In the genomic region with DNA sequence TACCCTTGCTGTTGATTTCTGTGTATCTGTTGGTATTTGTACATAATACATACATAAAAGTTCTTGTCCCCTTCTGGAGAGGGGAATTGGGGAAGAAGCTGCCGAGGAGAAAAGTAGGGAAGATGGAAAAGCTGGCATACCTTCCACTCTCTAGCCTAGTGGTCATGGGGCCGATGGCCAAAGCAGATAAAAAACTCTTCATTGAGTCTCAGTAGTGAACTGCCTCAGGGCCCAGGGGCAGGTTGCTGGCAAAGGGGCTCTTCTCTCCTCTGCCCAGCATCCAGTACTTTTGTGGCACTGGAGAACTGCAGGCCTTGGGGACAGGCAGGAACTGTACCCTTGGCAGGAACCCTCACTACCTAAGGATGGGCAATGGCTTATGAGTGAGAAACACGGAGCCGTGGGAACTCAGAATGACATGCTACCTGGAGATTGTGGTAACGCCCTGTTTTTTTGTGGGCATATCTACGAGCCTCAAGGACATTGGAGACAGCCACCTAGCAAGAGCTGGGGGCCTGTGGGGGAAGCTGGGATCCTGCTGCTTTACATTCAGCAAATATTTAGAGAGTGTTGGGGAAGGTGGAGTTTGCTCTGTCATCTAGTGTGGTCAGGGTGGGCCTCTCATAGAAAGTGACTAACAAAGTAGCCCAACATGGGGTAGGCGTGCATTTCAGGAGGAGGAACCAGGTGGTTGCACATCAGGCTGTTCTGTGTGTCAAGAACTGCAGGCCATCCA, we compare ENCODE assay signal across 13 cellular contexts. TPM values are rescaled to one million over a fixed set of nuclear protein-coding genes. Genes with fewer than 3 reads are reported as not detected.
A peak's percentile ranks its signal among the peaks of the same experiment; 100 is the strongest.
DNase-seq lines count a peak whose midpoint lies in the region; ATAC-seq and TF ChIP-seq lines count a peak whose summit lies in the region.
"Had no signal": no experiment of that assay in that cellular context is flagged by ENCODE, and none has a peak within 500 bp of the region (broad histone marks: within the 10 kb centered on the region; RNA-seq: fewer than 3 reads in every experiment).

No MANE protein-coding gene starts in this region.

- H3K9me3 Mint-ChIP-seq in activated CD8-positive, alpha-beta T cell treated with anti-CD3 and anti-CD28 coated beads for 36 hours, result no peaks in the 10 kb centered on the region
- no peaks in the 10 kb centered on the region for H3K9me3 Mint-ChIP-seq in activated CD8-positive, alpha-beta T cell treated with anti-CD3 and anti-CD28 coated beads, Interleukin-2, amount 10 ng/mL, durations not matched to agents 7 days and 5 days (ENCODE audit: insufficient read depth)
- no peaks in the 10 kb centered on the region for H3K9me3 Mint-ChIP-seq in stimulated activated naive B cell treated with anti-CD40 and anti-IgM and Interleukin-4, amounts not matched to agents 10 μg/mL and 1 μg/mL and 100 μg/mL, for 72 hours

- H3K4me1 ChIP-seq in left lung, result peaks cover 12 to 19% of the 10 kb centered on the region in 2 donors
- peaks cover 0 to 21% (median 14%) of the 10 kb centered on the region in 6 donors for H3K4me1 ChIP-seq in spleen

- peaks cover 44% of the 10 kb centered on the region for H3K4me1 Mint-ChIP-seq in activated CD8-positive, alpha-beta T cell treated with anti-CD3 and anti-CD28 coated beads for 36 hours (ENCODE audit: low read depth)
- H3K4me1 Mint-ChIP-seq in activated CD8-positive, alpha-beta T cell treated with anti-CD3 and anti-CD28 coated beads, Interleukin-2, amount 10 ng/mL, durations not matched to agents 7 days and 5 days (ENCODE audit: low read depth), result peaks cover 31% of the 10 kb centered on the region
- H3K4me1 Mint-ChIP-seq in T-helper 17 cell, result peaks cover 42% of the 10 kb centered on the region
- peaks cover 0 to 13% of the 10 kb centered on the region in 2 donors for H3K4me1 Mint-ChIP-seq in stimulated activated naive B cell treated with anti-CD40 and anti-IgM and Interleukin-4, amounts not matched to agents 10 μg/mL and 1 μg/mL and 100 μg/mL, for 72 hours

- CTCF ChIA-PET in activated CD8-positive, alpha-beta T cell treated with anti-CD3 and anti-CD28 coated beads for 36 hours (lab: Charles Lee), result interaction anchor here (1.0 kb wide), 1 partner anchor 179 kb away, joined by 3 read pairs; no protein-coding TSS in a partner anchor
- CTCF ChIA-PET in activated CD8-positive, alpha-beta T cell treated with anti-CD3 and anti-CD28 coated beads, Interleukin-2, amount 10 ng/mL, durations not matched to agents 7 days and 5 days (lab: Charles Lee), result interaction anchor here (1.6 kb wide), 1 partner anchor 29 kb away, joined by 4 read pairs; no protein-coding TSS in a partner anchor

- H3K4me3 ChIP-seq in left lung (no peak overlapping the region), spleen (no peak overlapping the region)

- POLR2A ChIA-PET in activated CD8-positive, alpha-beta T cell treated with anti-CD3 and anti-CD28 coated beads for 36 hours (lab: Charles Lee), result no interaction called here
- POLR2A ChIA-PET in activated CD8-positive, alpha-beta T cell treated with anti-CD3 and anti-CD28 coated beads, Interleukin-2, amount 10 ng/mL, durations not matched to agents 7 days and 5 days (lab: Charles Lee), result no interaction called here

- no peak overlapping the region for H3K27ac Mint-ChIP-seq in activated CD8-positive, alpha-beta T cell treated with anti-CD3 and anti-CD28 coated beads for 36 hours
- H3K27ac Mint-ChIP-seq in activated CD8-positive, alpha-beta T cell treated with anti-CD3 and anti-CD28 coated beads, Interleukin-2, amount 10 ng/mL, durations not matched to agents 7 days and 5 days, result no peak overlapping the region
- H3K27ac Mint-ChIP-seq in T-helper 17 cell, result peak overlapping the region; percentile 59
- peak overlapping the region; percentile 52 for H3K27ac Mint-ChIP-seq in stimulated activated naive B cell treated with anti-CD40 and anti-IgM and Interleukin-4, amounts not matched to agents 10 μg/mL and 1 μg/mL and 100 μg/mL, for 72 hours

- H3K27me3 ChIP-seq in left lung (no peaks in the 10 kb centered on the region), spleen (replicated peaks in 1 of 7) (no peaks in the 10 kb centered on the region)

- no peak for TF ChIP-seq CTCF in activated CD8-positive, alpha-beta T cell treated with anti-CD3 and anti-CD28 coated beads for 36 hours (IDR thresholded peaks at IDR 0.05)
- TF ChIP-seq CTCF in left lung (IDR thresholded peaks at IDR 0.05), result no peak
- no peak for TF ChIP-seq CTCF in spleen (IDR thresholded peaks at IDR 0.05 in 8 of 11, conservative IDR thresholded peaks at IDR 0.05 in 3 of 11)

- DNase-seq in activated CD8-positive, alpha-beta T cell treated with anti-CD3 and anti-CD28 coated beads for 36 hours, result peak; percentile 25
- no peak for DNase-seq in activated CD8-positive, alpha-beta T cell treated with anti-CD3 and anti-CD28 coated beads, Interleukin-2, amount 10 ng/mL, durations not matched to agents 7 days and 5 days
- no peak for DNase-seq in T-helper 17 cell
- DNase-seq in left lung, result no peak
- no peak for DNase-seq in stimulated activated naive B cell treated with anti-CD40 and anti-IgM and Interleukin-4, amounts not matched to agents 10 μg/mL and 1 μg/mL and 100 μg/mL, for 72 hours
- DNase-seq in GM19240 (ENCODE audit: insufficient read length, low spot score), result no peak
- no peak for DNase-seq in spleen
- DNase-seq: ACHN, dermis blood vessel endothelial cell, NCI-H146, NCI-H524 treated with DMSO at 0.1 percent for 48 hours, small intestine had no signal

- intact Hi-C loops in activated CD8-positive, alpha-beta T cell treated with anti-CD3 and anti-CD28 coated beads for 36 hours (cut with micrococcal nuclease), result no loop called here
- intact Hi-C loops in left lung (cut with DNase I), result no loop called here
- intact Hi-C loops in spleen (cut with DNase I; ENCODE audit: low total_unique reads), result no loop called here

- WGBS in spleen, 5 donors, result 79 to 87% (median 80%) methylated on average over 7 of the region's 7 CpGs

- no peaks in the 10 kb centered on the region for H3K36me3 Mint-ChIP-seq in activated CD8-positive, alpha-beta T cell treated with anti-CD3 and anti-CD28 coated beads for 36 hours (ENCODE audit: low read depth)
- no peaks in the 10 kb centered on the region for H3K36me3 Mint-ChIP-seq in activated CD8-positive, alpha-beta T cell treated with anti-CD3 and anti-CD28 coated beads, Interleukin-2, amount 10 ng/mL, durations not matched to agents 7 days and 5 days (ENCODE audit: low read depth)
- peaks cover 2% of the 10 kb centered on the region for H3K36me3 Mint-ChIP-seq in T-helper 17 cell (ENCODE audit: low read depth)
- H3K36me3 Mint-ChIP-seq in stimulated activated naive B cell treated with anti-CD40 and anti-IgM and Interleukin-4, amounts not matched to agents 10 μg/mL and 1 μg/mL and 100 μg/mL, for 72 hours, result no peaks in the 10 kb centered on the region

- H3K27ac ChIP-seq in left lung (peak overlapping the region; percentile 66 to 80), spleen (peak overlapping the region in 3 of 8 donors; percentile 58 to 76 (median 70))

- H3K4me3 Mint-ChIP-seq in activated CD8-positive, alpha-beta T cell treated with anti-CD3 and anti-CD28 coated beads for 36 hours, result no peak overlapping the region
- H3K4me3 Mint-ChIP-seq in activated CD8-positive, alpha-beta T cell treated with anti-CD3 and anti-CD28 coated beads, Interleukin-2, amount 10 ng/mL, durations not matched to agents 7 days and 5 days, result no peak overlapping the region
- H3K4me3 Mint-ChIP-seq in T-helper 17 cell, result peak overlapping the region; percentile 72
- H3K4me3 Mint-ChIP-seq in stimulated activated naive B cell treated with anti-CD40 and anti-IgM and Interleukin-4, amounts not matched to agents 10 μg/mL and 1 μg/mL and 100 μg/mL, for 72 hours, result no peak overlapping the region

- ATAC-seq in activated CD8-positive, alpha-beta T cell treated with anti-CD3 and anti-CD28 coated beads for 36 hours, result no peak
- ATAC-seq in activated CD8-positive, alpha-beta T cell treated with anti-CD3 and anti-CD28 coated beads, Interleukin-2, amount 10 ng/mL, durations not matched to agents 7 days and 5 days, result no peak
- no peak for ATAC-seq in T-helper 17 cell
- ATAC-seq in left lung, result no peak
- no peak for ATAC-seq in stimulated activated naive B cell treated with anti-CD40 and anti-IgM and Interleukin-4, amounts not matched to agents 10 μg/mL and 1 μg/mL and 100 μg/mL, for 72 hours (replicated peaks)
- no peak for ATAC-seq in GM18858 (IDR thresholded peaks at IDR 0.05; ENCODE audit: unreplicated experiment)

- no peaks in the 10 kb centered on the region for H3K36me3 ChIP-seq in left lung
- no peaks in the 10 kb centered on the region for H3K36me3 ChIP-seq in spleen

- no peak for TF ChIP-seq POLR2A in spleen (IDR thresholded peaks at IDR 0.05)

- H3K9me3 ChIP-seq in T-helper 17 cell (ENCODE audit: control insufficient read depth, low read length, poor library complexity, severe bottlenecking) (no peaks in the 10 kb centered on the region), left lung (no peaks in the 10 kb centered on the region), spleen (no peaks in the 10 kb centered on the region)

- H3K27me3 Mint-ChIP-seq in activated CD8-positive, alpha-beta T cell treated with anti-CD3 and anti-CD28 coated beads for 36 hours, result peaks cover 11% of the 10 kb centered on the region
- H3K27me3 Mint-ChIP-seq in activated CD8-positive, alpha-beta T cell treated with anti-CD3 and anti-CD28 coated beads, Interleukin-2, amount 10 ng/mL, durations not matched to agents 7 days and 5 days (ENCODE audit: low read depth), result peaks cover 7% of the 10 kb centered on the region
- H3K27me3 Mint-ChIP-seq in T-helper 17 cell, result peaks cover 26% of the 10 kb centered on the region
- peaks cover 6 to 15% of the 10 kb centered on the region in 2 donors for H3K27me3 Mint-ChIP-seq in stimulated activated naive B cell treated with anti-CD40 and anti-IgM and Interleukin-4, amounts not matched to agents 10 μg/mL and 1 μg/mL and 100 μg/mL, for 72 hours

RNA-seq across cellular contexts. Expression of a gene that starts 22.6 kb away (rescaled TPM):
- not detected for total RNA-seq in activated CD8-positive, alpha-beta T cell treated with anti-CD3 and anti-CD28 coated beads for 36 hours
- total RNA-seq in activated CD8-positive, alpha-beta T cell treated with anti-CD3 and anti-CD28 coated beads, Interleukin-2, amount 10 ng/mL, durations not matched to agents 7 days and 5 days, result not detected
- not detected for total RNA-seq in T-helper 17 cell
- total RNA-seq in left lung, result 100 to 1,000 TPM in 1 of 2 donors, 10 to 100 TPM in 1; 58.3 to 227 TPM
- total RNA-seq in spleen, result not detected
- under 1 TPM in 1 of 3 donors, not detected in 2; 0.02 TPM for polyA plus RNA-seq in spleen

Comparison
In these comparisons a context has a peak if more than half of its experiments do, and no peak if none do; other contexts are left out.
1. H3K27ac Mint-ChIP-seq: peak in T-helper 17 cell (single experiment) and stimulated activated naive B cell treated with anti-CD40 and anti-IgM and Interleukin-4, amounts not matched to agents 10 μg/mL and 1 μg/mL and 100 μg/mL, for 72 hours (single experiment); none in activated CD8-positive, alpha-beta T cell treated with anti-CD3 and anti-CD28 coated beads for 36 hours (single experiment) and activated CD8-positive, alpha-beta T cell treated with anti-CD3 and anti-CD28 coated beads, Interleukin-2, amount 10 ng/mL, durations not matched to agents 7 days and 5 days (single experiment).
2. RNA of a gene that starts 22.6 kb away (total RNA-seq): 58.3 to 227 TPM in left lung; not detected in activated CD8-positive, alpha-beta T cell treated with anti-CD3 and anti-CD28 coated beads for 36 hours, not detected in activated CD8-positive, alpha-beta T cell treated with anti-CD3 and anti-CD28 coated beads, Interleukin-2, amount 10 ng/mL, durations not matched to agents 7 days and 5 days, not detected in T-helper 17 cell and not detected in spleen; every median in the first group is over 10 times any median in the second.